Comparison of ENCODE assay signal across 8 cellular contexts in genomic region chr20:4108495-4109306, GRCh38. TPM values are rescaled to one million over a fixed set of nuclear protein-coding genes. Genes with fewer than 3 reads are reported as not detected.
DNase-seq lines count a peak whose midpoint lies in the region; ATAC-seq and TF ChIP-seq lines count a peak whose summit lies in the region.

No MANE protein-coding gene starts in this region.

- no peak overlapping the region for H3K4me2 ChIP-seq in neuronal stem cell (ENCODE audit: insufficient read depth, low read length, poor library complexity, severe bottlenecking)

- CTCF ChIA-PET in AG04450 (lab: Charles Lee), result interaction anchor here (0.6 to 2.8 kb wide), 17 partner anchors 8 to 497 kb away, joined by 3 to 18 read pairs (median 3); no protein-coding TSS in a partner anchor

- peak overlapping the region; percentile 88 for H2BK12ac ChIP-seq in neuronal stem cell (ENCODE audit: low read length)

- H3K4me1 ChIP-seq in neuronal stem cell (ENCODE audit: control insufficient read depth in 2 of 2, insufficient read depth in 1 of 2, low read depth in 1 of 2, low read length in 2 of 2) (peaks cover 1 to 3% of the 10 kb centered on the region in 2 donors), testis (peaks cover 13% of the 10 kb centered on the region)

- peak overlapping the region; percentile 75 for H3K9ac ChIP-seq in neuronal stem cell (ENCODE audit: low read depth, low read length, poor library complexity)

- H3K27me3 ChIP-seq in AG04450 (ENCODE audit: control insufficient read depth, insufficient read depth, low read length) (no peaks in the 10 kb centered on the region), neuronal stem cell (ENCODE audit: control insufficient read depth in 3 of 3, insufficient read depth in 3 of 3, low read depth in 1 of 3, low read length in 3 of 3) (peaks cover 0 to 36% (median 0%) of the 10 kb centered on the region in 3 experiments), testis (no peaks in the 10 kb centered on the region)

- H3K4ac ChIP-seq in neuronal stem cell (ENCODE audit: low read length), result no peak overlapping the region

- WGBS in neuronal stem cell (ENCODE audit: extremely low coverage in 2 of 2, insufficient read length in 2 of 2, insufficient replicate concordance in 1 of 2), 2 donors, result no CpG with 5 or more reads among the region's 19 CpGs
- 34 to 55% methylated on average over 15 to 19 of the region's 19 CpGs for WGBS in testis, 2 donors

- peak overlapping the region; percentile 54 for H2AFZ ChIP-seq in neuronal stem cell (ENCODE audit: low read length)

- no peak overlapping the region for H3K23ac ChIP-seq in neuronal stem cell (ENCODE audit: low read depth, low read length, poor library complexity)

- H2BK5ac ChIP-seq in neuronal stem cell (ENCODE audit: low read length), result no peak overlapping the region

- peak; percentile 46 for ATAC-seq in GM18907 (IDR thresholded peaks at IDR 0.05; ENCODE audit: unreplicated experiment)

- H3K36me3 ChIP-seq in neuronal stem cell (replicated peaks in 1 of 2; ENCODE audit: control insufficient read depth in 2 of 2, insufficient read depth in 2 of 2, low read length in 2 of 2) (no peaks in the 10 kb centered on the region), testis (ENCODE audit: low read depth, missing control alignments) (no peaks in the 10 kb centered on the region)

- POLR2A ChIA-PET in AG04450 (lab: Yijun Ruan, JAX), result interaction anchor here (1.2 kb wide), 1 partner anchor 63 kb away, joined by 3 read pairs; no protein-coding TSS in a partner anchor

- no peaks in the 10 kb centered on the region for H3K79me1 ChIP-seq in neuronal stem cell (ENCODE audit: low read depth, low read length)

- peak overlapping the region; percentile 74 for H2BK15ac ChIP-seq in neuronal stem cell (ENCODE audit: low read length)

- TF ChIP-seq CTCF in AG04450 (IDR thresholded peaks at IDR 0.05; ENCODE audit: low read depth, low read length), result peak; percentile 100
- TF ChIP-seq CTCF in LNCAP (IDR thresholded peaks at IDR 0.05), result peak; percentile 90
- TF ChIP-seq CTCF in testis (IDR thresholded peaks at IDR 0.05), result peak; percentile 67 to 92 (median 87)

- no peak overlapping the region for H3K14ac ChIP-seq in neuronal stem cell (ENCODE audit: low read length)

- no peaks in the 10 kb centered on the region; the same call in 1 of the 2 replicates for H3K9me3 ChIP-seq in AG04450 (ENCODE audit: control insufficient read depth, insufficient read depth, low read length)
- H3K9me3 ChIP-seq in neuronal stem cell (replicated peaks in 1 of 2; ENCODE audit: control insufficient read depth in 2 of 2, insufficient read depth in 1 of 2, low read depth in 1 of 2, low read length in 2 of 2), result no peaks in the 10 kb centered on the region
- H3K9me3 ChIP-seq in testis, result no peaks in the 10 kb centered on the region

- H4K8ac ChIP-seq in neuronal stem cell (ENCODE audit: low read depth, low read length), result no peak overlapping the region

- DNase-seq in AG04450 (ENCODE audit: low read depth, low spot score) (peak; percentile 76), RPMI7951 (ENCODE audit: low read depth) (peak; percentile 85), activated T-helper 1 cell treated with Interleukin-2 at 50 U/mL for 16 hours (ENCODE audit: low read depth) (peak; percentile 33), fibroblast of the conjunctiva (ENCODE audit: low read depth) (peak; percentile 93), neuronal stem cell (ENCODE audit: low spot score) (peak; percentile 71), testis (peak; percentile 76)

- no peak overlapping the region for H4K91ac ChIP-seq in neuronal stem cell (ENCODE audit: low read depth, low read length, poor library complexity)

- H3K27ac ChIP-seq in AG04450 (ENCODE audit: low read depth, low read length) (no peak overlapping the region), neuronal stem cell (replicated peaks; ENCODE audit: low read length) (no peak overlapping the region), testis (no peak overlapping the region)

- no peak overlapping the region for H3K4me3 ChIP-seq in AG04450 (ENCODE audit: low read depth, low read length)
- H3K4me3 ChIP-seq in neuronal stem cell (ENCODE audit: low read length in 2 of 2), result no peak overlapping the region
- no peak overlapping the region for H3K4me3 ChIP-seq in testis

- TF ChIP-seq POLR2A in testis (IDR thresholded peaks at IDR 0.05), result no peak

- no peak overlapping the region for H2BK120ac ChIP-seq in neuronal stem cell (ENCODE audit: low read depth, low read length)

- intact Hi-C loops in testis (cut with DNase I; ENCODE audit: low total_unique reads), result no loop called here

- peak overlapping the region; percentile 57 for H2AK5ac ChIP-seq in neuronal stem cell (ENCODE audit: low read depth, low read length)

- peak overlapping the region; percentile 52 for H3K18ac ChIP-seq in neuronal stem cell (ENCODE audit: low read length)

RNA-seq across cellular contexts. Expression of gene SMOX, which starts 39.9 kb away (rescaled TPM):
- polyA plus RNA-seq in AG04450 (2011; rRNA removed) (3.9 and 6.5 TPM in 2 replicates), testis (ENCODE audit: insufficient read depth, low read depth, low replicate concordance) (28.5 TPM)
- 2.6 and 4.4 TPM in 2 replicates for polyA minus RNA-seq in AG04450 (2011; rRNA and poly(A)+ RNA removed)
- total RNA-seq in RPMI7951 (2014; rRNA removed; shearing (Covaris generic)), result 28.5 and 40.3 TPM in 2 replicates
- 18.2 TPM for polyA plus RNA-seq in neuronal stem cell (2013, experiment 1 of 2)
- polyA plus RNA-seq in neuronal stem cell (2013, experiment 2 of 2), result 16.8 TPM
- 10 to 100 TPM; 15.4 to 17.8 TPM for total RNA-seq in testis

Comparison
In these comparisons a context has a peak if more than half of its experiments do, and no peak if none do; other contexts are left out.
1. DNase-seq: peak in every context shown above with its lines; median percentile 93 in fibroblast of the conjunctiva; 85 in RPMI7951; 76 in AG04450; 76 in testis; 71 in neuronal stem cell; 33 in activated T-helper 1 cell treated with Interleukin-2 at 50 U/mL for 16 hours.